Comparison of ENCODE assay signal across 1 cellular context in genomic region chr20:63309261-63310071, GRCh38.
TF ChIP-seq lines count a peak whose summit lies in the region.

No MANE protein-coding gene starts in this region.

TF ChIP-seq in HEK293, 187 proteins besides CTCF, POLR2A, EP300 and RAD21 (continued from another document):
- TF ChIP-seq PRDM4 (tag by site-specific recombination; IDR thresholded peaks at IDR 0.05) (no peak), GLIS1 (tag by site-specific recombination; IDR thresholded peaks at IDR 0.05) (peak; percentile 25; the same call in 1 of the 2 replicates), YY2 (tag by site-specific recombination; IDR thresholded peaks at IDR 0.05) (no peak), ZNF501 (tag by site-specific recombination; IDR thresholded peaks at IDR 0.05) (no peak), ZNF777 (tag by site-specific recombination; IDR thresholded peaks at IDR 0.05; ENCODE audit: borderline replicate concordance) (no peak), KLF16 (tag by site-specific recombination; IDR thresholded peaks at IDR 0.05) (no peak), ZSCAN16 (tag by site-specific recombination; IDR thresholded peaks at IDR 0.05) (peak; percentile 80; the same call in 1 of the 2 replicates), PATZ1 (tag by site-specific recombination; IDR thresholded peaks at IDR 0.05) (peak; percentile 67), ZNF341 (tag by site-specific recombination; IDR thresholded peaks at IDR 0.05; ENCODE audit: low read depth) (peak; percentile 59)
- TF ChIP-seq, protein P1, sequence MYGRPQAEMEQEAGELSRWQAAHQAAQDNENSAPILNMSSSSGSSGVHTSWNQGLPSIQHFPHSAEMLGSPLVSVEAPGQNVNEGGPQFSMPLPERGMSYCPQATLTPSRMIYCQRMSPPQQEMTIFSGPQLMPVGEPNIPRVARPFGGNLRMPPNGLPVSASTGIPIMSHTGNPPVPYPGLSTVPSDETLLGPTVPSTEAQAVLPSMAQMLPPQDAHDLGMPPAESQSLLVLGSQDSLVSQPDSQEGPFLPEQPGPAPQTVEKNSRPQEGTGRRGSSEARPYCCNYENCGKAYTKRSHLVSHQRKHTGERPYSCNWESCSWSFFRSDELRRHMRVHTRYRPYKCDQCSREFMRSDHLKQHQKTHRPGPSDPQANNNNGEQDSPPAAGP (tag by site-specific recombination; IDR thresholded peaks at IDR 0.05) = 0 out of 2 replicates have a peak, but pooled peaks have one; percentile 32
